Comparison of ENCODE assay signal across 1 cellular context in genomic region chr1:109388884-109389637, GRCh38.
TF ChIP-seq lines count a peak whose summit lies in the region.

No MANE protein-coding gene starts in this region.

TF ChIP-seq in K562, 482 proteins besides CTCF, POLR2A, EP300 and RAD21 (continues in another document):
- no peak for TF ChIP-seq PHF20 (IDR thresholded peaks at IDR 0.05; ENCODE audit: partially characterized antibody)
- peak; percentile 28 for TF ChIP-seq TEAD4 (IDR thresholded peaks at IDR 0.05; ENCODE audit: low read length)
- TF ChIP-seq TEAD4 (CRISPR knock-in tag; IDR thresholded peaks at IDR 0.05; ENCODE audit: borderline replicate concordance): no peak
- no peak for TF ChIP-seq KDM2B (CRISPR knock-in tag; IDR thresholded peaks at IDR 0.05)
- TF ChIP-seq ZZZ3 (IDR thresholded peaks at IDR 0.05): no peak
- TF ChIP-seq NFATC3 (IDR thresholded peaks at IDR 0.05): no peak
- no peak for TF ChIP-seq ZNF408 (CRISPR knock-in tag; IDR thresholded peaks at IDR 0.05; ENCODE audit: low read depth)
- TF ChIP-seq FOXM1 (IDR thresholded peaks at IDR 0.05; ENCODE audit: low read depth): no peak
- TF ChIP-seq FOXM1 (CRISPR knock-in tag; IDR thresholded peaks at IDR 0.05; ENCODE audit: low read depth): no peak
- no peak for TF ChIP-seq HMGXB4 (CRISPR knock-in tag; IDR thresholded peaks at IDR 0.05)
- TF ChIP-seq PHB2 (IDR thresholded peaks at IDR 0.05; ENCODE audit: low read depth): no peak
- no peak for TF ChIP-seq SNRNP70 (optimal IDR thresholded peaks at IDR 0.05; ENCODE audit: low read depth, low read length)
- peak; percentile 54; the same call in 1 of the 2 replicates for TF ChIP-seq ZNF395 (CRISPR knock-in tag; IDR thresholded peaks at IDR 0.05)
- TF ChIP-seq CBX8 (IDR thresholded peaks at IDR 0.05; ENCODE audit: borderline replicate concordance, extremely low read depth, low read depth, low read length, poor library complexity, severe bottlenecking): no peak
- no peak for TF ChIP-seq MTF1 (CRISPR knock-in tag; IDR thresholded peaks at IDR 0.05; ENCODE audit: borderline replicate concordance)
- peak; percentile 34; the same call in 1 of the 2 replicates for TF ChIP-seq MYNN (IDR thresholded peaks at IDR 0.05)
- no peak for TF ChIP-seq MYNN (CRISPR knock-in tag; IDR thresholded peaks at IDR 0.05)
- peak; percentile 74 for TF ChIP-seq CBFA2T3 (IDR thresholded peaks at IDR 0.05)
- no peak for TF ChIP-seq CBX1 (IDR thresholded peaks at IDR 0.05; ENCODE audit: low read depth)
- no peak for TF ChIP-seq CHD2 (IDR thresholded peaks at IDR 0.05; ENCODE audit: low read depth, low read length)
- TF ChIP-seq NELFE (IDR thresholded peaks at IDR 0.05; ENCODE audit: insufficient read depth, insufficient read length): no peak
- no peak for TF ChIP-seq C11orf30 (IDR thresholded peaks at IDR 0.05; ENCODE audit: low read depth)
- TF ChIP-seq BRF2 (IDR thresholded peaks at IDR 0.05; ENCODE audit: borderline replicate concordance, insufficient read depth, insufficient read length): no peak
- no peak for TF ChIP-seq ZBTB33 (CRISPR knock-in tag; IDR thresholded peaks at IDR 0.05)
- TF ChIP-seq E2F6 (IDR thresholded peaks at IDR 0.05; ENCODE audit: borderline replicate concordance in 1 of 2, extremely low read depth in 1 of 2, insufficient read depth in 1 of 2, insufficient read length in 1 of 2, low read depth in 1 of 2, low read length in 1 of 2, poor library complexity in 1 of 2, severe bottlenecking in 1 of 2): peak in 1 of 2 experiments; percentile 51
- peak; percentile 64 for TF ChIP-seq PKNOX1 (IDR thresholded peaks at IDR 0.05)
- TF ChIP-seq PBX2 (CRISPR knock-in tag; IDR thresholded peaks at IDR 0.05; ENCODE audit: low read depth): no peak
- TF ChIP-seq PBX2 (tag; conservative IDR thresholded peaks at IDR 0.05; ENCODE audit: low read depth): 0 out of 2 replicates have a peak, but pooled peaks have one; percentile 23
- TF ChIP-seq TSC22D4 (tag; IDR thresholded peaks at IDR 0.05): no peak
- no peak for TF ChIP-seq ZNF778 (CRISPR knock-in tag; IDR thresholded peaks at IDR 0.05)
- TF ChIP-seq MTA3 (IDR thresholded peaks at IDR 0.05; ENCODE audit: borderline replicate concordance): 0 out of 2 replicates have a peak, but pooled peaks have one; percentile 44
- no peak for TF ChIP-seq HLTF (IDR thresholded peaks at IDR 0.05)
- peak; percentile 70; the same call in 1 of the 2 replicates for TF ChIP-seq ZNF592 (IDR thresholded peaks at IDR 0.05)
- TF ChIP-seq TCF3 (CRISPR knock-in tag; IDR thresholded peaks at IDR 0.05): peak; percentile 77
- TF ChIP-seq ZNF165 (CRISPR knock-in tag; IDR thresholded peaks at IDR 0.05; ENCODE audit: borderline replicate concordance): 0 out of 2 replicates have a peak, but pooled peaks have one; percentile 54
- no peak for TF ChIP-seq ZNF277 (CRISPR knock-in tag; IDR thresholded peaks at IDR 0.05; ENCODE audit: borderline replicate concordance)
- TF ChIP-seq EHMT2 (IDR thresholded peaks at IDR 0.05): no peak
- 0 out of 2 replicates have a peak, but pooled peaks have one; percentile 4 for TF ChIP-seq CAMTA2 (CRISPR knock-in tag; conservative IDR thresholded peaks at IDR 0.05)
- peak; percentile 24; the same call in 1 of the 2 replicates for TF ChIP-seq SMAD4 (CRISPR knock-in tag; conservative IDR thresholded peaks at IDR 0.05)
- peak; percentile 31; the same call in 1 of the 2 replicates for TF ChIP-seq NFXL1 (CRISPR knock-in tag; IDR thresholded peaks at IDR 0.05)
- TF ChIP-seq PTRF (tag; IDR thresholded peaks at IDR 0.05): no peak
- no peak for TF ChIP-seq CBX5 (IDR thresholded peaks at IDR 0.05; ENCODE audit: borderline replicate concordance, low read depth)
- TF ChIP-seq ZKSCAN3 (CRISPR knock-in tag; IDR thresholded peaks at IDR 0.05): no peak
- 0 out of 2 replicates have a peak, but pooled peaks have one; percentile 35 for TF ChIP-seq ZNF41 (CRISPR knock-in tag; conservative IDR thresholded peaks at IDR 0.05)
- TF ChIP-seq FOXK2 (conservative IDR thresholded peaks at IDR 0.05 in 1 of 2, IDR thresholded peaks at IDR 0.05 in 1 of 2; ENCODE audit: low read depth in 2 of 2): 0 out of 4 replicates have a peak, but pooled peaks of 1 of the 2 experiments have one; percentile 24
- TF ChIP-seq MXD1 (CRISPR knock-in tag; IDR thresholded peaks at IDR 0.05; ENCODE audit: borderline replicate concordance, poor library complexity, severe bottlenecking): no peak
- 0 out of 2 replicates have a peak, but pooled peaks have one; percentile 53 for TF ChIP-seq MECOM (CRISPR knock-in tag; IDR thresholded peaks at IDR 0.05)
- TF ChIP-seq STAT5A (IDR thresholded peaks at IDR 0.05; ENCODE audit: borderline replicate concordance, low read length): 0 out of 2 replicates have a peak, but pooled peaks have one; percentile 15
